11 cellular contexts compared by ENCODE assay signal in genomic region chrX:4710618-4711433, GRCh38.
DNase-seq lines count a peak whose midpoint lies in the region; ATAC-seq and TF ChIP-seq lines count a peak whose summit lies in the region.
"Had no signal": no experiment of that assay in that cellular context is flagged by ENCODE, and none has a peak within 500 bp of the region (broad histone marks: within the 10 kb centered on the region; RNA-seq: fewer than 3 reads in every experiment).

No MANE protein-coding gene starts in this region.

- H3K4me3 Mint-ChIP-seq in activated naive CD4-positive, alpha-beta T cell treated with anti-CD3 and anti-CD28 coated beads for 36 hours: no peak overlapping the region
- H3K4me3 Mint-ChIP-seq in activated CD8-positive, alpha-beta T cell treated with anti-CD3 and anti-CD28 coated beads, Interleukin-2, amount 10 ng/mL, durations not matched to agents 7 days and 5 days: no peak overlapping the region
- peak overlapping the region; percentile 56 for H3K4me3 Mint-ChIP-seq in type B pancreatic cell
- H3K4me3 Mint-ChIP-seq: activated naive CD8-positive, alpha-beta T cell treated with anti-CD3 and anti-CD28 coated beads, Interleukin-2, amount 10 ng/mL, durations not matched to agents 7 days and 5 days had no signal

- intact Hi-C loops in activated naive CD4-positive, alpha-beta T cell treated with anti-CD3 and anti-CD28 coated beads for 36 hours (cut with micrococcal nuclease): no loop called here

- H3K4me3 ChIP-seq in Jurkat, Clone E6-1 (ENCODE audit: low read length): no peak overlapping the region

- H3K9me3 Mint-ChIP-seq in activated naive CD4-positive, alpha-beta T cell treated with anti-CD3 and anti-CD28 coated beads for 36 hours: peaks cover 3% of the 10 kb centered on the region
- no peaks in the 10 kb centered on the region for H3K9me3 Mint-ChIP-seq in activated CD8-positive, alpha-beta T cell treated with anti-CD3 and anti-CD28 coated beads, Interleukin-2, amount 10 ng/mL, durations not matched to agents 7 days and 5 days (ENCODE audit: insufficient read depth)
- peaks cover 13% of the 10 kb centered on the region for H3K9me3 Mint-ChIP-seq in type B pancreatic cell
- H3K9me3 Mint-ChIP-seq: activated naive CD8-positive, alpha-beta T cell treated with anti-CD3 and anti-CD28 coated beads, Interleukin-2, amount 10 ng/mL, durations not matched to agents 7 days and 5 days had no signal

- POLR2A ChIA-PET in activated CD8-positive, alpha-beta T cell treated with anti-CD3 and anti-CD28 coated beads, Interleukin-2, amount 10 ng/mL, durations not matched to agents 7 days and 5 days (lab: Charles Lee): no interaction called here

- no peaks in the 10 kb centered on the region for H3K4me1 Mint-ChIP-seq in activated naive CD4-positive, alpha-beta T cell treated with anti-CD3 and anti-CD28 coated beads for 36 hours (ENCODE audit: low read depth)
- no peaks in the 10 kb centered on the region for H3K4me1 Mint-ChIP-seq in activated CD8-positive, alpha-beta T cell treated with anti-CD3 and anti-CD28 coated beads, Interleukin-2, amount 10 ng/mL, durations not matched to agents 7 days and 5 days (ENCODE audit: low read depth)
- peaks cover 22% of the 10 kb centered on the region for H3K4me1 Mint-ChIP-seq in type B pancreatic cell (ENCODE audit: unreplicated experiment)
- H3K4me1 Mint-ChIP-seq: activated naive CD8-positive, alpha-beta T cell treated with anti-CD3 and anti-CD28 coated beads, Interleukin-2, amount 10 ng/mL, durations not matched to agents 7 days and 5 days had no signal

- TF ChIP-seq CTCF in type B pancreatic cell (conservative IDR thresholded peaks at IDR 0.05): no peak

- H3K36me3 Mint-ChIP-seq in activated naive CD4-positive, alpha-beta T cell treated with anti-CD3 and anti-CD28 coated beads for 36 hours (ENCODE audit: low read depth): no peaks in the 10 kb centered on the region
- H3K36me3 Mint-ChIP-seq in activated CD8-positive, alpha-beta T cell treated with anti-CD3 and anti-CD28 coated beads, Interleukin-2, amount 10 ng/mL, durations not matched to agents 7 days and 5 days (ENCODE audit: low read depth): no peaks in the 10 kb centered on the region
- peaks cover 12% of the 10 kb centered on the region for H3K36me3 Mint-ChIP-seq in type B pancreatic cell
- H3K36me3 Mint-ChIP-seq: activated naive CD8-positive, alpha-beta T cell treated with anti-CD3 and anti-CD28 coated beads, Interleukin-2, amount 10 ng/mL, durations not matched to agents 7 days and 5 days had no signal

- DNase-seq in activated naive CD4-positive, alpha-beta T cell treated with anti-CD3 and anti-CD28 coated beads for 36 hours: peak; percentile 27
- no peak for DNase-seq in activated naive CD4-positive, alpha-beta T cell treated with anti-CD3 and anti-CD28 coated beads, Interleukin-2, amount 50 U/mL, for 16 hours
- peak; percentile 81 for DNase-seq in Jurkat, Clone E6-1 (ENCODE audit: low read depth, low spot score)
- DNase-seq in activated CD8-positive, alpha-beta T cell treated with anti-CD3 and anti-CD28 coated beads, Interleukin-2, amount 10 ng/mL, durations not matched to agents 7 days and 5 days: no peak
- no peak for DNase-seq in type B pancreatic cell (ENCODE audit: extremely low spot score, unreplicated experiment)
- DNase-seq: activated naive CD8-positive, alpha-beta T cell treated with anti-CD3 and anti-CD28 coated beads, Interleukin-2, amount 10 ng/mL, durations not matched to agents 7 days and 5 days; HCEC 1CT; RPMI8226 had no signal

- H3K27ac Mint-ChIP-seq in activated naive CD4-positive, alpha-beta T cell treated with anti-CD3 and anti-CD28 coated beads for 36 hours: peak overlapping the region; percentile 54
- peak overlapping the region; percentile 4 for H3K27ac Mint-ChIP-seq in activated CD8-positive, alpha-beta T cell treated with anti-CD3 and anti-CD28 coated beads, Interleukin-2, amount 10 ng/mL, durations not matched to agents 7 days and 5 days
- H3K27ac Mint-ChIP-seq in type B pancreatic cell: peak overlapping the region; percentile 97
- H3K27ac Mint-ChIP-seq: activated naive CD8-positive, alpha-beta T cell treated with anti-CD3 and anti-CD28 coated beads, Interleukin-2, amount 10 ng/mL, durations not matched to agents 7 days and 5 days had no signal

- no peaks in the 10 kb centered on the region for H3K27me3 Mint-ChIP-seq in activated naive CD4-positive, alpha-beta T cell treated with anti-CD3 and anti-CD28 coated beads for 36 hours (ENCODE audit: low read depth)
- no peaks in the 10 kb centered on the region for H3K27me3 Mint-ChIP-seq in activated CD8-positive, alpha-beta T cell treated with anti-CD3 and anti-CD28 coated beads, Interleukin-2, amount 10 ng/mL, durations not matched to agents 7 days and 5 days (ENCODE audit: low read depth)
- H3K27me3 Mint-ChIP-seq in type B pancreatic cell: no peaks in the 10 kb centered on the region
- H3K27me3 Mint-ChIP-seq: activated naive CD8-positive, alpha-beta T cell treated with anti-CD3 and anti-CD28 coated beads, Interleukin-2, amount 10 ng/mL, durations not matched to agents 7 days and 5 days had no signal

- no peak for ATAC-seq in activated CD8-positive, alpha-beta T cell treated with anti-CD3 and anti-CD28 coated beads, Interleukin-2, amount 10 ng/mL, durations not matched to agents 7 days and 5 days
- no peak for ATAC-seq in GM19455 (IDR thresholded peaks at IDR 0.05; ENCODE audit: unreplicated experiment)
- no peak for ATAC-seq in GM21529 (IDR thresholded peaks at IDR 0.05; ENCODE audit: unreplicated experiment)
- ATAC-seq in GM18520 (IDR thresholded peaks at IDR 0.05; ENCODE audit: unreplicated experiment): no peak

- CTCF ChIA-PET in activated naive CD4-positive, alpha-beta T cell treated with anti-CD3 and anti-CD28 coated beads for 36 hours (lab: Charles Lee): no interaction called here
- CTCF ChIA-PET in activated CD8-positive, alpha-beta T cell treated with anti-CD3 and anti-CD28 coated beads, Interleukin-2, amount 10 ng/mL, durations not matched to agents 7 days and 5 days (lab: Charles Lee): no interaction called here

Comparison
In these comparisons a context has a peak if more than half of its experiments do, and no peak if none do; other contexts are left out.
1. DNase-seq: peak in activated naive CD4-positive, alpha-beta T cell treated with anti-CD3 and anti-CD28 coated beads for 36 hours (single experiment) and Jurkat, Clone E6-1 (single experiment); none in activated naive CD4-positive, alpha-beta T cell treated with anti-CD3 and anti-CD28 coated beads, Interleukin-2, amount 50 U/mL, for 16 hours (single experiment), activated CD8-positive, alpha-beta T cell treated with anti-CD3 and anti-CD28 coated beads, Interleukin-2, amount 10 ng/mL, durations not matched to agents 7 days and 5 days (single experiment) and type B pancreatic cell (single experiment).
2. H3K27ac Mint-ChIP-seq: peak in every context shown above with its lines; median percentile 97 in type B pancreatic cell; 54 in activated naive CD4-positive, alpha-beta T cell treated with anti-CD3 and anti-CD28 coated beads for 36 hours; 4 in activated CD8-positive, alpha-beta T cell treated with anti-CD3 and anti-CD28 coated beads, Interleukin-2, amount 10 ng/mL, durations not matched to agents 7 days and 5 days.